9 cellular contexts compared by ENCODE assay signal in genomic region chrX:53716328-53717088, GRCh38. TPM values are rescaled to one million over a fixed set of nuclear protein-coding genes. Genes with fewer than 3 reads are reported as not detected.
DNase-seq lines count a peak whose midpoint lies in the region; ATAC-seq, FAIRE-seq and TF ChIP-seq lines count a peak whose summit lies in the region.
"Had no signal": no experiment of that assay in that cellular context is flagged by ENCODE, and none has a peak within 500 bp of the region (broad histone marks: within the 10 kb centered on the region; RNA-seq: fewer than 3 reads in every experiment).

No MANE protein-coding gene starts in this region.

- H3K79me2 ChIP-seq in mesendoderm (ENCODE audit: control insufficient read depth, insufficient read depth, low read length) = no peaks in the 10 kb centered on the region

- H3K4me2 ChIP-seq in mesendoderm (ENCODE audit: low read length) = no peak overlapping the region

- H2BK5ac ChIP-seq in mesendoderm (ENCODE audit: low read length) = no peak overlapping the region

- H3K23ac ChIP-seq in mesendoderm (ENCODE audit: low read length) = no peak overlapping the region

- no peak overlapping the region for H3K9ac ChIP-seq in mesendoderm (ENCODE audit: low read length)

- H3K4me3 ChIP-seq in GM12865 (ENCODE audit: low read depth, low read length) = peak overlapping the region; percentile 52
- H3K4me3 ChIP-seq in naive thymus-derived CD4-positive, alpha-beta T cell (ENCODE audit: low read length) = peak overlapping the region; percentile 1
- no peak overlapping the region for H3K4me3 ChIP-seq in brain microvascular endothelial cell (ENCODE audit: low read depth, low read length)
- no peak overlapping the region for H3K4me3 ChIP-seq in mesendoderm (ENCODE audit: low read length)
- no peak overlapping the region for H3K4me3 ChIP-seq in thyroid gland (replicated peaks in 1 of 3)

- intact Hi-C loops in naive thymus-derived CD4-positive, alpha-beta T cell (cut with micrococcal nuclease) = loop anchor here (1.0 to 10.0 kb wide), 2 partner anchors 32 to 328 kb away; partner anchors contain the start of gene PHF8 (in 1 of the 2)
- intact Hi-C loops in sciatic nerve (cut with DNase I) (no loop called here), thyroid gland (cut with DNase I) (no loop called here)

- peak; percentile 88 for DNase-seq in GM12865 (ENCODE audit: low read depth)
- DNase-seq in HTR-8/SVneo (ENCODE audit: insufficient read length, low spot score) = peak; percentile 2
- peak; percentile 67 for DNase-seq in activated CD8-positive, alpha-beta T cell treated with anti-CD3 and anti-CD28 coated beads, Interleukin-2, amount 10 ng/mL, durations not matched to agents 7 days and 5 days
- peak in 8 of 9 donors; percentile 37 to 72 (median 55) for DNase-seq in naive thymus-derived CD4-positive, alpha-beta T cell
- no peak for DNase-seq in brain microvascular endothelial cell
- DNase-seq in sciatic nerve (ENCODE audit: low spot score) = no peak
- no peak for DNase-seq in mesendoderm
- DNase-seq in thyroid gland = no peak

- no peak overlapping the region for H2BK15ac ChIP-seq in mesendoderm (replicated peaks; ENCODE audit: low read depth)

- H3K4me1 ChIP-seq in naive thymus-derived CD4-positive, alpha-beta T cell (ENCODE audit: control insufficient read depth in 2 of 2, insufficient read depth in 2 of 2, low read length in 2 of 2) = peaks cover 30 to 42% of the 10 kb centered on the region in 2 donors
- H3K4me1 ChIP-seq in mesendoderm (ENCODE audit: control insufficient read depth, low read depth, low read length) = no peaks in the 10 kb centered on the region
- peaks cover 0 to 5% of the 10 kb centered on the region in 2 donors for H3K4me1 ChIP-seq in thyroid gland

- in situ Hi-C loops in brain microvascular endothelial cell (cut with HindIII; ENCODE audit: low pct_ligation_motif_present, low sequenced_read_pairs) = no loop called here

- no peaks in the 10 kb centered on the region for H3K36me3 ChIP-seq in naive thymus-derived CD4-positive, alpha-beta T cell (ENCODE audit: control insufficient read depth in 2 of 3, insufficient read depth in 3 of 3, low read length in 3 of 3)
- H3K36me3 ChIP-seq in brain microvascular endothelial cell (replicated peaks) (no peaks in the 10 kb centered on the region), mesendoderm (ENCODE audit: control insufficient read depth, insufficient read depth, low read length) (no peaks in the 10 kb centered on the region), thyroid gland (no peaks in the 10 kb centered on the region)
- H3K36me3 ChIP-seq: neutrophil had no signal

- no peak overlapping the region for H2BK120ac ChIP-seq in mesendoderm (ENCODE audit: low read depth, low read length)

- no peak overlapping the region for H4K5ac ChIP-seq in mesendoderm (ENCODE audit: low read length)

- no peaks in the 10 kb centered on the region for H3K27me3 ChIP-seq in naive thymus-derived CD4-positive, alpha-beta T cell (ENCODE audit: control insufficient read depth in 2 of 2, insufficient read depth in 2 of 2, low read length in 2 of 2)
- H3K27me3 ChIP-seq in brain microvascular endothelial cell (replicated peaks) (no peaks in the 10 kb centered on the region), mesendoderm (ENCODE audit: insufficient read depth, low read length, poor library complexity) (no peaks in the 10 kb centered on the region), thyroid gland (no peaks in the 10 kb centered on the region)
- H3K27me3 ChIP-seq: neutrophil had no signal

- H3K9me3 Mint-ChIP-seq in activated CD8-positive, alpha-beta T cell treated with anti-CD3 and anti-CD28 coated beads, Interleukin-2, amount 10 ng/mL, durations not matched to agents 7 days and 5 days (ENCODE audit: insufficient read depth) = no peaks in the 10 kb centered on the region
- H3K9me3 Mint-ChIP-seq in naive thymus-derived CD4-positive, alpha-beta T cell = no peaks in the 10 kb centered on the region

- no peaks in the 10 kb centered on the region for H3K27me3 Mint-ChIP-seq in activated CD8-positive, alpha-beta T cell treated with anti-CD3 and anti-CD28 coated beads, Interleukin-2, amount 10 ng/mL, durations not matched to agents 7 days and 5 days (ENCODE audit: low read depth)
- no peaks in the 10 kb centered on the region for H3K27me3 Mint-ChIP-seq in naive thymus-derived CD4-positive, alpha-beta T cell

- no peak overlapping the region for H2AK5ac ChIP-seq in mesendoderm (ENCODE audit: low read length)

- peaks cover 14% of the 10 kb centered on the region for H3K36me3 Mint-ChIP-seq in activated CD8-positive, alpha-beta T cell treated with anti-CD3 and anti-CD28 coated beads, Interleukin-2, amount 10 ng/mL, durations not matched to agents 7 days and 5 days (ENCODE audit: low read depth)
- H3K36me3 Mint-ChIP-seq in naive thymus-derived CD4-positive, alpha-beta T cell = peaks cover 0 to 7% (median 0%) of the 10 kb centered on the region in 5 donors

- POLR2A ChIA-PET in activated CD8-positive, alpha-beta T cell treated with anti-CD3 and anti-CD28 coated beads, Interleukin-2, amount 10 ng/mL, durations not matched to agents 7 days and 5 days (lab: Charles Lee) = interaction anchor here (1.0 to 6.4 kb wide), 3 partner anchors 16 to 32 kb away, joined by 10 to 317 read pairs (median 24); partner anchors contain the start of gene HUWE1
- POLR2A ChIA-PET in naive thymus-derived CD4-positive, alpha-beta T cell (lab: Charles Lee) = interaction anchor here (1.2 to 4.4 kb wide), 3 partner anchors 12 to 31 kb away, joined by 3 to 48 read pairs (median 4); partner anchors contain the start of gene HUWE1

- no CpG with 5 or more reads among the region's 4 CpGs for WGBS in mesendoderm (ENCODE audit: extremely low coverage, insufficient coverage, low lambda C conversion rate)
- 85 to 94% methylated on average over 3 to 4 of the region's 4 CpGs for WGBS in thyroid gland, 2 donors

- no peak overlapping the region for H3K18ac ChIP-seq in mesendoderm (ENCODE audit: low read length)

- H3K4ac ChIP-seq in mesendoderm (ENCODE audit: low read depth, low read length) = no peak overlapping the region

- CTCF ChIA-PET in activated CD8-positive, alpha-beta T cell treated with anti-CD3 and anti-CD28 coated beads, Interleukin-2, amount 10 ng/mL, durations not matched to agents 7 days and 5 days (lab: Charles Lee) = interaction anchor here (1.1 to 5.7 kb wide), 3 partner anchors 15 to 32 kb away, joined by 4 to 46 read pairs (median 5); partner anchors contain the start of gene HUWE1
- CTCF ChIA-PET in naive thymus-derived CD4-positive, alpha-beta T cell (lab: Charles Lee) = interaction anchor here (1.0 to 1.5 kb wide), 2 partner anchors 15 to 32 kb away, joined by 4 to 5 read pairs; no protein-coding TSS in a partner anchor

- H3K9me3 ChIP-seq in naive thymus-derived CD4-positive, alpha-beta T cell (ENCODE audit: control insufficient read depth in 2 of 3, low read length in 3 of 3) = no peaks in the 10 kb centered on the region
- H3K9me3 ChIP-seq in thyroid gland = no peaks in the 10 kb centered on the region
- H3K9me3 ChIP-seq: neutrophil had no signal

- peak overlapping the region; percentile 79 for H3K4me3 Mint-ChIP-seq in activated CD8-positive, alpha-beta T cell treated with anti-CD3 and anti-CD28 coated beads, Interleukin-2, amount 10 ng/mL, durations not matched to agents 7 days and 5 days
- H3K4me3 Mint-ChIP-seq in naive thymus-derived CD4-positive, alpha-beta T cell = peak overlapping the region; percentile 58 to 92 (median 76)

- peak; percentile 25 for ATAC-seq in activated CD8-positive, alpha-beta T cell treated with anti-CD3 and anti-CD28 coated beads, Interleukin-2, amount 10 ng/mL, durations not matched to agents 7 days and 5 days
- peak; percentile 67 for ATAC-seq in naive thymus-derived CD4-positive, alpha-beta T cell
- no peak for ATAC-seq in sciatic nerve

- H3K27ac Mint-ChIP-seq in activated CD8-positive, alpha-beta T cell treated with anti-CD3 and anti-CD28 coated beads, Interleukin-2, amount 10 ng/mL, durations not matched to agents 7 days and 5 days = peak overlapping the region; percentile 99
- peak overlapping the region; percentile 84 to 98 (median 94) for H3K27ac Mint-ChIP-seq in naive thymus-derived CD4-positive, alpha-beta T cell

- no peak for TF ChIP-seq POLR2A in thyroid gland (IDR thresholded peaks at IDR 0.05)

- peaks cover 51% of the 10 kb centered on the region for H3K4me1 Mint-ChIP-seq in activated CD8-positive, alpha-beta T cell treated with anti-CD3 and anti-CD28 coated beads, Interleukin-2, amount 10 ng/mL, durations not matched to agents 7 days and 5 days (ENCODE audit: low read depth)
- H3K4me1 Mint-ChIP-seq in naive thymus-derived CD4-positive, alpha-beta T cell = peaks cover 25 to 53% (median 49%) of the 10 kb centered on the region in 7 donors

- peak overlapping the region; percentile 78 for H3K27ac ChIP-seq in naive thymus-derived CD4-positive, alpha-beta T cell (ENCODE audit: low read depth, low read length)
- H3K27ac ChIP-seq in brain microvascular endothelial cell (no peak overlapping the region), mesendoderm (ENCODE audit: low read depth, low read length) (no peak overlapping the region), thyroid gland (no peak overlapping the region)
- H3K27ac ChIP-seq: neutrophil had no signal

- no peak for FAIRE-seq in HTR-8/SVneo (lab: Jason Lieb, UNC)

- no peaks in the 10 kb centered on the region for H3K79me1 ChIP-seq in mesendoderm (ENCODE audit: low read length)

- H4K8ac ChIP-seq in mesendoderm (ENCODE audit: low read depth, low read length) = no peak overlapping the region

- no peak for TF ChIP-seq CTCF in GM12865 (IDR thresholded peaks at IDR 0.05; ENCODE audit: insufficient read depth, low read depth, low read length, missing control alignments)
- no peak for TF ChIP-seq CTCF in brain microvascular endothelial cell (IDR thresholded peaks at IDR 0.05; ENCODE audit: low read depth, low read length, missing control alignments)
- TF ChIP-seq CTCF in thyroid gland (IDR thresholded peaks at IDR 0.05) = no peak

- no peak overlapping the region for H3K56ac ChIP-seq in mesendoderm (ENCODE audit: low read length)

RNA-seq across cellular contexts. Expression of gene HUWE1, which starts 30.0 kb away (rescaled TPM):
- 100 to 1,000 TPM; 223 to 231 TPM for total RNA-seq in activated CD8-positive, alpha-beta T cell treated with anti-CD3 and anti-CD28 coated beads, Interleukin-2, amount 10 ng/mL, durations not matched to agents 7 days and 5 days
- 100 to 1,000 TPM; 180 to 266 (median 183) TPM for total RNA-seq in naive thymus-derived CD4-positive, alpha-beta T cell
- polyA plus RNA-seq in naive thymus-derived CD4-positive, alpha-beta T cell = 10 to 100 TPM; 13.1 to 14.7 TPM
- total RNA-seq in sciatic nerve (202 TPM), thyroid gland (100 to 1,000 TPM; 101 to 165 (median 151) TPM)
- 48.4 TPM for polyA plus RNA-seq in mesendoderm (2013, experiment 1 of 2)
- polyA plus RNA-seq in mesendoderm (2013, experiment 2 of 2) = 44.3 TPM

Comparison
In these comparisons a context has a peak if more than half of its experiments do, and no peak if none do; other contexts are left out.
1. DNase-seq: peak in GM12865 (single experiment), HTR-8/SVneo (single experiment), activated CD8-positive, alpha-beta T cell treated with anti-CD3 and anti-CD28 coated beads, Interleukin-2, amount 10 ng/mL, durations not matched to agents 7 days and 5 days (single experiment) and naive thymus-derived CD4-positive, alpha-beta T cell (8 of 9); none in brain microvascular endothelial cell (single experiment), sciatic nerve (single experiment), mesendoderm (single experiment) and thyroid gland (0 of 2).
2. H3K4me3 ChIP-seq: peak in GM12865 (single experiment) and naive thymus-derived CD4-positive, alpha-beta T cell (single experiment); none in brain microvascular endothelial cell (single experiment), mesendoderm (single experiment) and thyroid gland (0 of 3).
3. intact Hi-C loops: an anchor here in naive thymus-derived CD4-positive, alpha-beta T cell (1.0 to 10.0 kb wide); none called in sciatic nerve and thyroid gland.